14 cellular contexts compared by ENCODE assay signal in the genomic region with DNA sequence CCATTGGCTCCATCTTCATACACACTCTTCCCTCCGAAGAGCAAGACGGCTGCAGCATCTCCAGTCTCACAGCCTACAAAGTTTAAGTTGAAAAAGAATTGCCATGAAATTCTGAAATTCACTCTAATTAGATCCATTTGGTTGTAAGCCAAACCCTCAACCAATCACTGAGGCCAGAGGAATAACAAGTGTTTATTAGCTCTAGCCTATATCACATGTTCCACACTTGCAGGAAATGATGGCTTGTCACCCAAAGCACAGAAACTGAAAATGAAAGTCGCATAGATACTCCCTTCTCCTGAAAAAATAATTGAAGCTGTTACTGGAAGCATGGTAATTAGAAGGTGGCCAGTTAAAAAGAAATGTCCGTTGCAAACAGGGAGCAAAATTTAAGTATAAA.
A peak's percentile ranks its signal among the peaks of the same experiment; 100 is the strongest.
DNase-seq lines count a peak whose midpoint lies in the region; ATAC-seq, FAIRE-seq and TF ChIP-seq lines count a peak whose summit lies in the region.
"Had no signal": no experiment of that assay in that cellular context is flagged by ENCODE, and none has a peak within 500 bp of the region (broad histone marks: within the 10 kb centered on the region; RNA-seq: fewer than 3 reads in every experiment).

No MANE protein-coding gene starts in this region.

- H3K27ac ChIP-seq in A549: no peak overlapping the region; a peak in 1 of 6 replicates
- H3K27ac ChIP-seq: C4-2B had no signal

- intact Hi-C loops in activated CD4-positive, alpha-beta memory T cell treated with anti-CD3 and anti-CD28 coated beads for 36 hours (cut with micrococcal nuclease): no loop called here

- H3K36me3 Mint-ChIP-seq in activated CD4-positive, alpha-beta memory T cell treated with anti-CD3 and anti-CD28 coated beads for 36 hours: no peaks in the 10 kb centered on the region
- H3K36me3 Mint-ChIP-seq: natural killer cell treated with Interleukin-12 subunit alpha and Interleukin-12 subunit beta and Interleukin-15 and Interleukin-18, amount 100 ng/mL, for 72 hours had no signal

- TF ChIP-seq RAD21 in A549 (conservative IDR thresholded peaks at IDR 0.05 in 1 of 2, IDR thresholded peaks at IDR 0.05 in 1 of 2): no peak

- CTCF ChIA-PET in A549 (lab: Yijun Ruan, JAX): no interaction called here
- CTCF ChIA-PET in activated CD4-positive, alpha-beta memory T cell treated with anti-CD3 and anti-CD28 coated beads for 36 hours (lab: Charles Lee): no interaction called here

- no peak for FAIRE-seq in A549 (lab: Jason Lieb, UNC)

- TF ChIP-seq EP300 in A549 (IDR thresholded peaks at IDR 0.05): no peak

- POLR2A ChIA-PET in A549 (lab: Yijun Ruan, JAX): no interaction called here
- POLR2A ChIA-PET in activated CD4-positive, alpha-beta memory T cell treated with anti-CD3 and anti-CD28 coated beads for 36 hours (lab: Charles Lee): no interaction called here

- ATAC-seq in A549: no peak
- ATAC-seq in GM21619 (IDR thresholded peaks at IDR 0.05; ENCODE audit: unreplicated experiment): peak; percentile 77
- no peak for ATAC-seq in HG03460 (IDR thresholded peaks at IDR 0.05; ENCODE audit: unreplicated experiment)
- ATAC-seq: activated CD8-positive, alpha-beta T cell treated with anti-CD3 and anti-CD28 coated beads for 36 hours; effector memory CD8-positive, alpha-beta T cell; natural killer cell treated with Interleukin-12 subunit alpha and Interleukin-12 subunit beta and Interleukin-15 and Interleukin-18, amount 100 ng/mL, for 72 hours; stimulated activated naive CD8-positive, alpha-beta T cell treated with anti-CD3 and anti-CD28 coated beads, Interleukin-15, Interleukin-2, amounts not matched to agents 100 U/mL and 50 U/mL, for 24 hours had no signal

- H3K9me3 ChIP-seq in A549: no peaks in the 10 kb centered on the region

- H3K27ac Mint-ChIP-seq in activated CD4-positive, alpha-beta memory T cell treated with anti-CD3 and anti-CD28 coated beads for 36 hours: no peak overlapping the region
- H3K27ac Mint-ChIP-seq: activated CD8-positive, alpha-beta T cell treated with anti-CD3 and anti-CD28 coated beads for 36 hours; effector memory CD8-positive, alpha-beta T cell; natural killer cell treated with Interleukin-12 subunit alpha and Interleukin-12 subunit beta and Interleukin-15 and Interleukin-18, amount 100 ng/mL, for 72 hours had no signal

- H3K9me3 Mint-ChIP-seq in activated CD4-positive, alpha-beta memory T cell treated with anti-CD3 and anti-CD28 coated beads for 36 hours: peaks cover 8% of the 10 kb centered on the region

- TF ChIP-seq CTCF in A549 (IDR thresholded peaks at IDR 0.05): no peak

- no peaks in the 10 kb centered on the region for H3K27me3 Mint-ChIP-seq in activated CD4-positive, alpha-beta memory T cell treated with anti-CD3 and anti-CD28 coated beads for 36 hours
- H3K27me3 Mint-ChIP-seq: activated CD8-positive, alpha-beta T cell treated with anti-CD3 and anti-CD28 coated beads for 36 hours; effector memory CD8-positive, alpha-beta T cell; natural killer cell treated with Interleukin-12 subunit alpha and Interleukin-12 subunit beta and Interleukin-15 and Interleukin-18, amount 100 ng/mL, for 72 hours had no signal

- peak in 1 of 2 experiments; percentile 4 for DNase-seq in A549 (ENCODE audit: low read depth in 1 of 2, low spot score in 1 of 2)
- peak; percentile 28 for DNase-seq in NCI-H774 (lab: John Stamatoyannopoulos, UW)
- peak; percentile 32 for DNase-seq in foreskin melanocyte
- no peak for DNase-seq in activated CD4-positive, alpha-beta memory T cell treated with anti-CD3 and anti-CD28 coated beads for 36 hours
- DNase-seq in activated gamma-delta T cell treated with Interleukin-2 at 50 U/mL for 16 hours: no peak
- no peak for DNase-seq in NCI-H69 (lab: John Stamatoyannopoulos, UW)
- DNase-seq: activated CD8-positive, alpha-beta T cell treated with anti-CD3 and anti-CD28 coated beads for 36 hours; effector memory CD8-positive, alpha-beta T cell; NCI-H2081 treated with DMSO at 0.1 percent for 48 hours; stimulated activated naive CD8-positive, alpha-beta T cell treated with anti-CD3 and anti-CD28 coated beads, Interleukin-15, Interleukin-2, amounts not matched to agents 100 U/mL and 50 U/mL, for 24 hours had no signal

- no peak for TF ChIP-seq POLR2A in A549 (IDR thresholded peaks at IDR 0.05; ENCODE audit: low read length)

- H3K4me1 Mint-ChIP-seq in activated CD4-positive, alpha-beta memory T cell treated with anti-CD3 and anti-CD28 coated beads for 36 hours (ENCODE audit: low read depth): no peaks in the 10 kb centered on the region

- H3K4me2 ChIP-seq in A549: peak overlapping the region; percentile 48

- peak overlapping the region; percentile 32; the same call in 2 of the 3 replicates for H3K4me3 ChIP-seq in A549

- no peak overlapping the region for H3K4me3 Mint-ChIP-seq in activated CD4-positive, alpha-beta memory T cell treated with anti-CD3 and anti-CD28 coated beads for 36 hours
- H3K4me3 Mint-ChIP-seq: activated CD8-positive, alpha-beta T cell treated with anti-CD3 and anti-CD28 coated beads for 36 hours; natural killer cell treated with Interleukin-12 subunit alpha and Interleukin-12 subunit beta and Interleukin-15 and Interleukin-18, amount 100 ng/mL, for 72 hours had no signal

- H3K4me1 ChIP-seq in A549: no peaks in the 10 kb centered on the region

- 26% methylated on average over 4 of the region's 4 CpGs for WGBS in A549 (ENCODE audit: missing lambda C conversion rate)

TF ChIP-seq in A549, 52 proteins besides CTCF, POLR2A, EP300 and RAD21:
- TF ChIP-seq RCOR1 (IDR thresholded peaks at IDR 0.05; ENCODE audit: low read depth, low read length): no peak
- TF ChIP-seq RARB (CRISPR knock-in tag; IDR thresholded peaks at IDR 0.05): no peak
- TF ChIP-seq, protein P1, sequence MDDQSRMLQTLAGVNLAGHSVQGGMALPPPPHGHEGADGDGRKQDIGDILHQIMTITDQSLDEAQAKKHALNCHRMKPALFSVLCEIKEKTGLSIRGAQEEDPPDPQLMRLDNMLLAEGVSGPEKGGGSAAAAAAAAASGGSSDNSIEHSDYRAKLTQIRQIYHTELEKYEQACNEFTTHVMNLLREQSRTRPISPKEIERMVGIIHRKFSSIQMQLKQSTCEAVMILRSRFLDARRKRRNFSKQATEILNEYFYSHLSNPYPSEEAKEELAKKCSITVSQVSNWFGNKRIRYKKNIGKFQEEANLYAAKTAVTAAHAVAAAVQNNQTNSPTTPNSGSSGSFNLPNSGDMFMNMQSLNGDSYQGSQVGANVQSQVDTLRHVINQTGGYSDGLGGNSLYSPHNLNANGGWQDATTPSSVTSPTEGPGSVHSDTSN (IDR thresholded peaks at IDR 0.05): no peak
- TF ChIP-seq CEBPB (IDR thresholded peaks at IDR 0.05): no peak
- no peak for TF ChIP-seq TFCP2L1 (CRISPR knock-in tag; IDR thresholded peaks at IDR 0.05)
- TF ChIP-seq ZC3H11A (IDR thresholded peaks at IDR 0.05): no peak
TF ChIP-seq in A549: peak in this region for 0.

Comparison
In these comparisons a context has a peak if more than half of its experiments do, and no peak if none do; other contexts are left out.
1. DNase-seq: peak in NCI-H774 (single experiment) and foreskin melanocyte (single experiment); none in activated CD4-positive, alpha-beta memory T cell treated with anti-CD3 and anti-CD28 coated beads for 36 hours (single experiment), activated gamma-delta T cell treated with Interleukin-2 at 50 U/mL for 16 hours (single experiment) and NCI-H69 (single experiment).